In genomic region chr3:64859625-64860590, GRCh38 we compare ENCODE assay signal across 19 cellular contexts.
DNase-seq lines count a peak whose midpoint lies in the region; TF ChIP-seq lines count a peak whose summit lies in the region.
"Had no signal": no experiment of that assay in that cellular context is flagged by ENCODE, and none has a peak within 500 bp of the region (broad histone marks: within the 10 kb centered on the region; RNA-seq: fewer than 3 reads in every experiment).

No MANE protein-coding gene starts in this region.

- no peaks in the 10 kb centered on the region for H3K9me3 Mint-ChIP-seq in chondrocyte (ENCODE audit: low read depth)

- no peak overlapping the region for H3K4me3 ChIP-seq in adipocyte (ENCODE audit: low read length)
- H3K4me3 ChIP-seq: colonic mucosa, heart right ventricle, spleen, transverse colon had no signal

- H3K9ac ChIP-seq in adipocyte (ENCODE audit: low read length), result no peak overlapping the region
- H3K9ac ChIP-seq: SK-N-SH had no signal

- H3K4me1 ChIP-seq in adipocyte (ENCODE audit: control insufficient read depth, insufficient read depth, low read length), result peaks cover 10% of the 10 kb centered on the region
- H3K4me1 ChIP-seq: colonic mucosa, spleen, transverse colon had no signal

- no peak overlapping the region for H3K4me3 Mint-ChIP-seq in chondrocyte (ENCODE audit: unreplicated experiment)
- H3K4me3 Mint-ChIP-seq: activated CD4-positive, alpha-beta memory T cell treated with anti-CD3 and anti-CD28 coated beads for 36 hours; CD8-positive, alpha-beta T cell; stimulated activated memory B cell treated with anti-CD40 and anti-IgM and Interleukin-4, amounts not matched to agents 10 μg/mL and 1 μg/mL and 100 μg/mL, for 72 hours had no signal

- TF ChIP-seq CTCF in chondrocyte (IDR thresholded peaks at IDR 0.05), result no peak

- H3K27me3 ChIP-seq in adipocyte (replicated peaks; ENCODE audit: control insufficient read depth, insufficient read depth, low read length), result no peaks in the 10 kb centered on the region
- H3K27me3 ChIP-seq: colonic mucosa, heart right ventricle, spleen, transverse colon had no signal

- no peaks in the 10 kb centered on the region for H3K36me3 Mint-ChIP-seq in chondrocyte (ENCODE audit: low read depth)
- H3K36me3 Mint-ChIP-seq: activated CD4-positive, alpha-beta memory T cell treated with anti-CD3 and anti-CD28 coated beads for 36 hours; CD8-positive, alpha-beta T cell; stimulated activated memory B cell treated with anti-CD40 and anti-IgM and Interleukin-4, amounts not matched to agents 10 μg/mL and 1 μg/mL and 100 μg/mL, for 72 hours had no signal

- H3K27ac Mint-ChIP-seq in chondrocyte (ENCODE audit: unreplicated experiment), result no peak overlapping the region
- H3K27ac Mint-ChIP-seq: activated CD4-positive, alpha-beta memory T cell treated with anti-CD3 and anti-CD28 coated beads for 36 hours; CD8-positive, alpha-beta T cell; stimulated activated memory B cell treated with anti-CD40 and anti-IgM and Interleukin-4, amounts not matched to agents 10 μg/mL and 1 μg/mL and 100 μg/mL, for 72 hours had no signal

- H3K36me3 ChIP-seq in adipocyte (ENCODE audit: control insufficient read depth, insufficient read depth, low read length, severe bottlenecking), result no peaks in the 10 kb centered on the region
- H3K36me3 ChIP-seq: colonic mucosa, heart right ventricle, spleen, transverse colon had no signal

- H3K4me1 Mint-ChIP-seq in chondrocyte (ENCODE audit: low read depth), result peaks cover 12% of the 10 kb centered on the region
- H3K4me1 Mint-ChIP-seq: stimulated activated memory B cell treated with anti-CD40 and anti-IgM and Interleukin-4, amounts not matched to agents 10 μg/mL and 1 μg/mL and 100 μg/mL, for 72 hours had no signal

- peak; percentile 14 for DNase-seq in A172 (ENCODE audit: low spot score)
- DNase-seq in KG1 (lab: John Stamatoyannopoulos, UW), result peak; percentile 51
- DNase-seq in adipocyte (ENCODE audit: low read depth), result peak; percentile 25
- DNase-seq in glomerular visceral epithelial cell (ENCODE audit: extremely low spot score), result peak; percentile 48
- DNase-seq in chondrocyte (ENCODE audit: low spot score), result no peak
- DNase-seq in LoVo (ENCODE audit: low spot score), result no peak
- DNase-seq in NCI-H226, result no peak
- no peak for DNase-seq in cortex of kidney (lab: John Stamatoyannopoulos, UW)
- DNase-seq: activated CD4-positive, alpha-beta memory T cell treated with anti-CD3 and anti-CD28 coated beads for 36 hours; CD8-positive, alpha-beta T cell; colonic mucosa; erythroblast; heart right ventricle; NCI-H1694 treated with DMSO at 0.1 percent for 48 hours; NCI-H510A treated with DMSO at 0.1 percent for 48 hours; SK-N-SH; spleen; transverse colon had no signal

- no peaks in the 10 kb centered on the region for H3K27me3 Mint-ChIP-seq in chondrocyte (ENCODE audit: low read depth)
- H3K27me3 Mint-ChIP-seq: activated CD4-positive, alpha-beta memory T cell treated with anti-CD3 and anti-CD28 coated beads for 36 hours; stimulated activated memory B cell treated with anti-CD40 and anti-IgM and Interleukin-4, amounts not matched to agents 10 μg/mL and 1 μg/mL and 100 μg/mL, for 72 hours had no signal

- no peaks in the 10 kb centered on the region for H3K9me3 ChIP-seq in adipocyte (ENCODE audit: control insufficient read depth, low read length)
- H3K9me3 ChIP-seq: colonic mucosa, heart right ventricle, SK-N-SH, spleen, transverse colon had no signal

Comparison
In these comparisons a context has a peak if more than half of its experiments do, and no peak if none do; other contexts are left out.
1. DNase-seq: peak in A172 (single experiment), KG1 (single experiment), adipocyte (single experiment) and glomerular visceral epithelial cell (single experiment); none in chondrocyte (single experiment), LoVo (single experiment), NCI-H226 (single experiment) and cortex of kidney (single experiment).